ENCODE assay signal across 12 cellular contexts in the genomic region with DNA sequence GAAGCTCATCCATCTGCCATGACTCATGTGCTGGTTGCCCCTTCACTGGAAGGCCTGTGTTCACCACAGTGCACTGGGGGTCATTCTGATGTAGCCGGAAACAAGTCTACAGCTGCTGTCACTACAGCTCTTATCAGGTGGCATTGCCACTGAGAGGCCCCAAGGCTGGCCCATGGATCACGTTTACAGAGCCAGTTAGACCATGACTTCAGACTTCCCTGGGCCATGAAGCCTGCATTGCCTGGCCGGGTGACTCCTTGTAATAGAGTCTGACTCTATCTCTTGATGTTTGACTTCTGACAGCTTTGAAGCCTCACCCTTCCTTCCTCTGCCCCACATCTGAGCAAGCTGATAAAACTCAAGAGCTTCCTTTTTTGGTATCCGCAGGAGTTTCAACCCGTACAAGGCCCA.
DNase-seq lines count a peak whose midpoint lies in the region; ATAC-seq, FAIRE-seq and TF ChIP-seq lines count a peak whose summit lies in the region.
"Had no signal": no experiment of that assay in that cellular context is flagged by ENCODE, and none has a peak within 500 bp of the region (broad histone marks: within the 10 kb centered on the region; RNA-seq: fewer than 3 reads in every experiment).

No MANE protein-coding gene starts in this region.

- H3K4me3 ChIP-seq in CD4-positive, alpha-beta memory T cell (ENCODE audit: low read length in 2 of 2), result no peak overlapping the region
- no peak overlapping the region for H3K4me3 ChIP-seq in neural progenitor cell
- no peak overlapping the region for H3K4me3 ChIP-seq in small intestine (ENCODE audit: low read depth in 1 of 2, low read length in 2 of 2)
- H3K4me3 ChIP-seq: breast epithelium had no signal

- H2AFZ ChIP-seq in neural progenitor cell (replicated peaks), result no peak overlapping the region

- H3K27ac Mint-ChIP-seq in CD4-positive, alpha-beta memory T cell, result peak overlapping the region; percentile 27 to 82 (median 71)
- H3K27ac Mint-ChIP-seq in activated CD8-positive, alpha-beta T cell treated with anti-CD3 and anti-CD28 coated beads for 36 hours, result no peak overlapping the region
- H3K27ac Mint-ChIP-seq in immature natural killer cell (peak overlapping the region; percentile 88 to 96 (median 92)), neural progenitor cell (no peak overlapping the region)

- H3K4me3 Mint-ChIP-seq in CD4-positive, alpha-beta memory T cell, result peak overlapping the region in 7 of 8 donors; percentile 23 to 66 (median 53)
- H3K4me3 Mint-ChIP-seq in activated CD8-positive, alpha-beta T cell treated with anti-CD3 and anti-CD28 coated beads for 36 hours, result no peak overlapping the region
- peak overlapping the region; percentile 33 to 73 (median 64) for H3K4me3 Mint-ChIP-seq in immature natural killer cell
- H3K4me3 Mint-ChIP-seq in neural progenitor cell, result no peak overlapping the region

- CTCF ChIA-PET in CD4-positive, alpha-beta memory T cell (lab: Charles Lee; ENCODE audit: partially characterized antibody), result no interaction called here
- CTCF ChIA-PET in activated CD8-positive, alpha-beta T cell treated with anti-CD3 and anti-CD28 coated beads for 36 hours (lab: Charles Lee), result no interaction called here
- CTCF ChIA-PET in RWPE1 (lab: Yijun Ruan, JAX), result no interaction called here

- H3K27ac ChIP-seq in CD4-positive, alpha-beta memory T cell (ENCODE audit: low read depth, low read length), result no peak overlapping the region
- H3K27ac ChIP-seq in neural progenitor cell (no peak overlapping the region), small intestine (ENCODE audit: low read depth in 1 of 2, low read length in 1 of 2) (no peak overlapping the region), RWPE1 (no peak overlapping the region)
- H3K27ac ChIP-seq: breast epithelium had no signal

- H3K4me1 ChIP-seq in CD4-positive, alpha-beta memory T cell (ENCODE audit: insufficient read depth, low read length), result peaks cover 25% of the 10 kb centered on the region
- H3K4me1 ChIP-seq in neural progenitor cell (no peaks in the 10 kb centered on the region), small intestine (ENCODE audit: control insufficient read depth in 2 of 2, insufficient read depth in 1 of 2, low read depth in 1 of 2, low read length in 1 of 2) (no peaks in the 10 kb centered on the region)
- H3K4me1 ChIP-seq: breast epithelium had no signal

- intact Hi-C loops in CD4-positive, alpha-beta memory T cell (cut with micrococcal nuclease), result no loop called here
- intact Hi-C loops in activated CD8-positive, alpha-beta T cell treated with anti-CD3 and anti-CD28 coated beads for 36 hours (cut with micrococcal nuclease), result no loop called here

- no peak overlapping the region for H3K4me2 ChIP-seq in neural progenitor cell

- TF ChIP-seq CTCF in activated CD8-positive, alpha-beta T cell treated with anti-CD3 and anti-CD28 coated beads for 36 hours (IDR thresholded peaks at IDR 0.05), result no peak
- no peak for TF ChIP-seq CTCF in neural progenitor cell (IDR thresholded peaks at IDR 0.05)
- no peak for TF ChIP-seq CTCF in RWPE1 (conservative IDR thresholded peaks at IDR 0.05; ENCODE audit: low read depth)

- H3K79me2 ChIP-seq in neural progenitor cell (ENCODE audit: low read depth), result no peaks in the 10 kb centered on the region

- no peak for FAIRE-seq in small intestine (lab: Jason Lieb, UNC)
- FAIRE-seq: D721Med had no signal

- ATAC-seq in activated CD8-positive, alpha-beta T cell treated with anti-CD3 and anti-CD28 coated beads for 36 hours, result peak; percentile 30
- no peak for ATAC-seq in HG02759 (IDR thresholded peaks at IDR 0.05; ENCODE audit: unreplicated experiment)
- ATAC-seq: SK-N-SH treated with all-trans-retinoic acid at 6 μM for 48 hours had no signal

- peaks cover 0 to 8% of the 10 kb centered on the region in 2 donors for H3K9me3 ChIP-seq in CD4-positive, alpha-beta memory T cell (ENCODE audit: control insufficient read depth in 1 of 2, low read length in 2 of 2)
- H3K9me3 ChIP-seq in neural progenitor cell (ENCODE audit: low read depth), result no peaks in the 10 kb centered on the region
- H3K9me3 ChIP-seq in small intestine (ENCODE audit: control insufficient read depth, low read depth), result no peaks in the 10 kb centered on the region

- POLR2A ChIA-PET in CD4-positive, alpha-beta memory T cell (lab: Charles Lee; ENCODE audit: partially characterized antibody), result no interaction called here
- POLR2A ChIA-PET in activated CD8-positive, alpha-beta T cell treated with anti-CD3 and anti-CD28 coated beads for 36 hours (lab: Charles Lee), result no interaction called here
- POLR2A ChIA-PET in RWPE1 (lab: Yijun Ruan, JAX; ENCODE audit: low non-redundant PET), result no interaction called here

- DNase-seq in CD4-positive, alpha-beta memory T cell, result peak in 4 of 5 donors; percentile 37 to 53 (median 44)
- DNase-seq in Kasumi-1 (lab: John Stamatoyannopoulos, UW) (peak; percentile 94 to 97), immature natural killer cell (peak; percentile 30 to 48 (median 39)), neural progenitor cell (ENCODE audit: low spot score) (no peak), small intestine (no peak), RWPE1 (ENCODE audit: low spot score) (no peak)
- DNase-seq in activated CD8-positive, alpha-beta T cell treated with anti-CD3 and anti-CD28 coated beads for 36 hours, result peak; percentile 5
- DNase-seq: NCI-H524 treated with DMSO at 0.1 percent for 48 hours had no signal

- H3F3A ChIP-seq in neural progenitor cell (ENCODE audit: low read depth), result no peaks in the 10 kb centered on the region

- no peaks in the 10 kb centered on the region for H3K36me3 ChIP-seq in CD4-positive, alpha-beta memory T cell (ENCODE audit: insufficient read depth, low read length)
- H3K36me3 ChIP-seq in neural progenitor cell, result no peaks in the 10 kb centered on the region
- no peaks in the 10 kb centered on the region for H3K36me3 ChIP-seq in small intestine (ENCODE audit: control insufficient read depth in 2 of 2, insufficient read depth in 2 of 2, low read length in 2 of 2)
- H3K36me3 ChIP-seq: breast epithelium had no signal

- WGBS in small intestine, 3 donors, result 57 to 68% (median 61%) methylated on average over 5 of the region's 5 CpGs

- H4K20me1 ChIP-seq in neural progenitor cell (ENCODE audit: low read depth), result no peaks in the 10 kb centered on the region

- H3K27me3 ChIP-seq in CD4-positive, alpha-beta memory T cell (ENCODE audit: insufficient read depth, low read length), result no peaks in the 10 kb centered on the region
- no peaks in the 10 kb centered on the region for H3K27me3 ChIP-seq in neural progenitor cell
- H3K27me3 ChIP-seq in small intestine (ENCODE audit: control insufficient read depth in 2 of 2, insufficient read depth in 2 of 2, low read length in 2 of 2), result no peaks in the 10 kb centered on the region
- H3K27me3 ChIP-seq: breast epithelium had no signal

- peaks cover 0 to 26% (median 17%) of the 10 kb centered on the region in 8 donors for H3K9me3 Mint-ChIP-seq in CD4-positive, alpha-beta memory T cell
- H3K9me3 Mint-ChIP-seq in activated CD8-positive, alpha-beta T cell treated with anti-CD3 and anti-CD28 coated beads for 36 hours, result peaks cover 9% of the 10 kb centered on the region
- H3K9me3 Mint-ChIP-seq in immature natural killer cell, result peaks cover 3 to 30% (median 18%) of the 10 kb centered on the region in 6 donors
- H3K9me3 Mint-ChIP-seq in neural progenitor cell, result peaks cover 25% of the 10 kb centered on the region

- H3K9ac ChIP-seq in neural progenitor cell, result no peak overlapping the region

- H3K4me1 Mint-ChIP-seq in CD4-positive, alpha-beta memory T cell, result peaks cover 19 to 38% (median 27%) of the 10 kb centered on the region in 4 donors
- peaks cover 20% of the 10 kb centered on the region for H3K4me1 Mint-ChIP-seq in activated CD8-positive, alpha-beta T cell treated with anti-CD3 and anti-CD28 coated beads for 36 hours (ENCODE audit: low read depth)
- H3K4me1 Mint-ChIP-seq in immature natural killer cell (peaks cover 48 to 63% of the 10 kb centered on the region in 2 donors), neural progenitor cell (no peaks in the 10 kb centered on the region)

- peaks cover 0 to 6% of the 10 kb centered on the region in 2 donors for H3K36me3 Mint-ChIP-seq in CD4-positive, alpha-beta memory T cell
- H3K36me3 Mint-ChIP-seq in activated CD8-positive, alpha-beta T cell treated with anti-CD3 and anti-CD28 coated beads for 36 hours (ENCODE audit: low read depth), result peaks cover 2% of the 10 kb centered on the region
- H3K36me3 Mint-ChIP-seq in immature natural killer cell (peaks cover 16 to 27% (median 19%) of the 10 kb centered on the region in 3 donors), neural progenitor cell (peaks cover 47% of the 10 kb centered on the region)

- no peaks in the 10 kb centered on the region for H3K27me3 Mint-ChIP-seq in CD4-positive, alpha-beta memory T cell
- no peaks in the 10 kb centered on the region for H3K27me3 Mint-ChIP-seq in activated CD8-positive, alpha-beta T cell treated with anti-CD3 and anti-CD28 coated beads for 36 hours
- H3K27me3 Mint-ChIP-seq in immature natural killer cell (ENCODE audit: low read depth in 3 of 3) (peaks cover 0 to 4% (median 2%) of the 10 kb centered on the region in 3 donors), neural progenitor cell (ENCODE audit: insufficient read depth, low read depth) (peaks cover 4% of the 10 kb centered on the region)

Comparison
In these comparisons a context has a peak if more than half of its experiments do, and no peak if none do; other contexts are left out.
1. DNase-seq: peak in CD4-positive, alpha-beta memory T cell (4 of 5), Kasumi-1 (2 of 2), activated CD8-positive, alpha-beta T cell treated with anti-CD3 and anti-CD28 coated beads for 36 hours (single experiment) and immature natural killer cell (3 of 3); none in neural progenitor cell (single experiment), small intestine (single experiment) and RWPE1 (single experiment).
2. H3K27ac Mint-ChIP-seq: peak in CD4-positive, alpha-beta memory T cell (7 of 7) and immature natural killer cell (6 of 6); none in activated CD8-positive, alpha-beta T cell treated with anti-CD3 and anti-CD28 coated beads for 36 hours (single experiment) and neural progenitor cell (single experiment).
3. H3K4me3 Mint-ChIP-seq: peak in CD4-positive, alpha-beta memory T cell (7 of 8) and immature natural killer cell (5 of 5); none in activated CD8-positive, alpha-beta T cell treated with anti-CD3 and anti-CD28 coated beads for 36 hours (single experiment) and neural progenitor cell (single experiment).